Comparison of ENCODE assay signal across 26 cellular contexts in genomic region chr18:41703744-41704530, GRCh38.
A peak's percentile ranks its signal among the peaks of the same experiment; 100 is the strongest.
DNase-seq lines count a peak whose midpoint lies in the region; ATAC-seq and TF ChIP-seq lines count a peak whose summit lies in the region.
"Had no signal": no experiment of that assay in that cellular context is flagged by ENCODE, and none has a peak within 500 bp of the region (broad histone marks: within the 10 kb centered on the region; RNA-seq: fewer than 3 reads in every experiment).

No MANE protein-coding gene starts in this region.

- no peaks in the 10 kb centered on the region for H3K27me3 ChIP-seq in cardiac muscle cell
- no peaks in the 10 kb centered on the region for H3K27me3 ChIP-seq in heart left ventricle
- H3K27me3 ChIP-seq: body of pancreas, gastroesophageal sphincter, MG63, stomach had no signal

- intact Hi-C loops in heart left ventricle (cut with DNase I), result no loop called here

- H3K9me3 ChIP-seq in cardiac muscle cell (ENCODE audit: low read depth) (no peaks in the 10 kb centered on the region), heart left ventricle (no peaks in the 10 kb centered on the region)
- H3K9me3 ChIP-seq: body of pancreas, gastroesophageal sphincter, MG63, stomach had no signal

- ATAC-seq in heart left ventricle (no peak), GM21825 (IDR thresholded peaks at IDR 0.05; ENCODE audit: unreplicated experiment) (no peak)
- ATAC-seq: activated T-cell treated with anti-CD3 and anti-CD28 coated beads, Interleukin-2, amount 50 U/mL, for 4 hours; body of pancreas; gastroesophageal sphincter; HCT116; left ventricle myocardium superior had no signal

- H3K36me3 ChIP-seq in cardiac muscle cell, result no peaks in the 10 kb centered on the region
- H3K36me3 ChIP-seq in heart left ventricle, result no peaks in the 10 kb centered on the region
- H3K36me3 ChIP-seq: gastroesophageal sphincter, MG63, stomach had no signal

- no peak overlapping the region for H3K4me3 ChIP-seq in cardiac muscle cell
- no peak overlapping the region for H3K4me3 ChIP-seq in heart left ventricle
- no peak overlapping the region for H3K4me3 ChIP-seq in choroid plexus epithelial cell (ENCODE audit: low read depth, low read length)
- H3K4me3 ChIP-seq: body of pancreas, gastroesophageal sphincter, MG63, stomach had no signal

- no peak for TF ChIP-seq POLR2A in heart left ventricle (IDR thresholded peaks at IDR 0.05)

- TF ChIP-seq CTCF in cardiac muscle cell (IDR thresholded peaks at IDR 0.05; ENCODE audit: low read depth, low read length), result no peak
- no peak for TF ChIP-seq CTCF in heart left ventricle (IDR thresholded peaks at IDR 0.05)
- no peak for TF ChIP-seq CTCF in choroid plexus epithelial cell (conservative IDR thresholded peaks at IDR 0.05; ENCODE audit: low read depth, low read length)

- peak in 1 of 2 donors; percentile 58 for DNase-seq in cardiac muscle cell (ENCODE audit: low read depth in 1 of 2, low spot score in 1 of 2)
- no peak for DNase-seq in heart left ventricle
- DNase-seq in choroid plexus epithelial cell (ENCODE audit: low read depth), result peak; percentile 25
- peak; percentile 60 for DNase-seq in iPS-NIHi7 (ENCODE audit: extremely low spot score)
- DNase-seq in kidney tubule cell (ENCODE audit: low spot score), result no peak
- no peak for DNase-seq in activated CD4-positive, alpha-beta T cell treated with anti-CD3 and anti-CD28 coated beads, Interleukin-2, amount 50 U/mL, for 4 hours
- DNase-seq in ecto neural progenitor cell (ENCODE audit: low spot score), result no peak
- DNase-seq: activated naive CD4-positive, alpha-beta T cell treated with anti-CD3 and anti-CD28 coated beads, Interleukin-2, amount 10 ng/mL, durations not matched to agents 7 days and 5 days; activated T-cell treated with anti-CD3 and anti-CD28 coated beads, Interleukin-2, amount 50 U/mL, for 4 hours; body of pancreas; COR-L47; cortex of kidney; EL; left ventricle myocardium superior; MG63; NCI-H1436; NCI-H2171 treated with DMSO at 0.1 percent for 48 hours; NCI-H748 treated with DMSO at 0.1 percent for 48 hours; small intestine; stimulated activated CD4-positive, alpha-beta T cell treated with anti-CD3 and anti-CD28 coated beads, Interleukin-4, amount 100 ng/mL, for 4 hours; stomach; trophoblast cell had no signal

- H3K4me1 ChIP-seq in cardiac muscle cell (ENCODE audit: low read depth), result peaks cover 40% of the 10 kb centered on the region
- H3K4me1 ChIP-seq in heart left ventricle, result no peaks in the 10 kb centered on the region
- H3K4me1 ChIP-seq: body of pancreas, gastroesophageal sphincter, stomach had no signal

- H3K27ac ChIP-seq in cardiac muscle cell, result peak overlapping the region; percentile 83
- H3K27ac ChIP-seq in heart left ventricle, result no peak overlapping the region
- H3K27ac ChIP-seq: 22Rv1, body of pancreas, gastroesophageal sphincter, stomach had no signal

- WGBS in heart left ventricle, 4 donors, result 61 to 91% (median 85%) methylated on average over 2 of the region's 2 CpGs

Comparison
In these comparisons a context has a peak if more than half of its experiments do, and no peak if none do; other contexts are left out.
1. DNase-seq: peak in choroid plexus epithelial cell (single experiment) and iPS-NIHi7 (single experiment); none in heart left ventricle (0 of 5), kidney tubule cell (single experiment), activated CD4-positive, alpha-beta T cell treated with anti-CD3 and anti-CD28 coated beads, Interleukin-2, amount 50 U/mL, for 4 hours (0 of 2) and ecto neural progenitor cell (single experiment).